In genomic region chr2:174335605-174336402, GRCh38 we compare ENCODE assay signal across 1 cellular context.
A peak's percentile ranks its signal among the peaks of the same experiment; 100 is the strongest.
TF ChIP-seq lines count a peak whose summit lies in the region.

No MANE protein-coding gene starts in this region.

TF ChIP-seq in K562, 482 proteins besides CTCF, POLR2A, EP300 and RAD21 (continued from another document and continues in another):
- TF ChIP-seq, protein P1, sequence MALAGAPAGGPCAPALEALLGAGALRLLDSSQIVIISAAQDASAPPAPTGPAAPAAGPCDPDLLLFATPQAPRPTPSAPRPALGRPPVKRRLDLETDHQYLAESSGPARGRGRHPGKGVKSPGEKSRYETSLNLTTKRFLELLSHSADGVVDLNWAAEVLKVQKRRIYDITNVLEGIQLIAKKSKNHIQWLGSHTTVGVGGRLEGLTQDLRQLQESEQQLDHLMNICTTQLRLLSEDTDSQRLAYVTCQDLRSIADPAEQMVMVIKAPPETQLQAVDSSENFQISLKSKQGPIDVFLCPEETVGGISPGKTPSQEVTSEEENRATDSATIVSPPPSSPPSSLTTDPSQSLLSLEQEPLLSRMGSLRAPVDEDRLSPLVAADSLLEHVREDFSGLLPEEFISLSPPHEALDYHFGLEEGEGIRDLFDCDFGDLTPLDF (CRISPR knock-in tag; IDR thresholded peaks at IDR 0.05): no peak
- TF ChIP-seq ATF6 (CRISPR knock-in tag; IDR thresholded peaks at IDR 0.05) (no peak), RBM39 (optimal IDR thresholded peaks at IDR 0.05; ENCODE audit: low read depth, low read length) (no peak), HNRNPUL1 (IDR thresholded peaks at IDR 0.05; ENCODE audit: low read length) (no peak), ZNF217 (CRISPR knock-in tag; IDR thresholded peaks at IDR 0.05) (no peak), RNF2 (IDR thresholded peaks at IDR 0.05) (no peak), SMC3 (conservative IDR thresholded peaks at IDR 0.05; ENCODE audit: insufficient read depth, low read depth, low read length) (no peak), FOXM1 (IDR thresholded peaks at IDR 0.05; ENCODE audit: low read depth) (no peak), FOXM1 (CRISPR knock-in tag; IDR thresholded peaks at IDR 0.05; ENCODE audit: low read depth) (no peak), CBX3 (IDR thresholded peaks at IDR 0.05; ENCODE audit: borderline replicate concordance in 1 of 2, low read length in 2 of 2) (peak in 1 of 2 experiments; percentile 10; a peak in 1 of 3 replicates), ZNF668 (CRISPR knock-in tag; IDR thresholded peaks at IDR 0.05) (no peak), JUN (IDR thresholded peaks at IDR 0.05; ENCODE audit: borderline replicate concordance, low read depth, low read length) (no peak), JUN (CRISPR knock-in tag; IDR thresholded peaks at IDR 0.05; ENCODE audit: borderline replicate concordance) (no peak), MYBL2 (IDR thresholded peaks at IDR 0.05; ENCODE audit: low read depth) (no peak), MYBL2 (CRISPR knock-in tag; IDR thresholded peaks at IDR 0.05; ENCODE audit: borderline replicate concordance) (no peak), E2F3 (CRISPR knock-in tag; IDR thresholded peaks at IDR 0.05) (no peak), CBX2 (IDR thresholded peaks at IDR 0.05; ENCODE audit: insufficient read depth, low read length, poor library complexity, severe bottlenecking) (peak; percentile 90), CHCHD3 (CRISPR knock-in tag; IDR thresholded peaks at IDR 0.05) (no peak), POLR2H (tag; IDR thresholded peaks at IDR 0.05; ENCODE audit: low read depth) (no peak), KDM4B (IDR thresholded peaks at IDR 0.05; ENCODE audit: borderline replicate concordance in 2 of 2, low read depth in 1 of 2) (no peak), DMBX1 (CRISPR knock-in tag; IDR thresholded peaks at IDR 0.05; ENCODE audit: borderline replicate concordance) (no peak), MTA1 (IDR thresholded peaks at IDR 0.05; ENCODE audit: borderline replicate concordance) (no peak), POLR3A (IDR thresholded peaks at IDR 0.05; ENCODE audit: borderline replicate concordance, extremely low read depth, insufficient read depth, insufficient read length) (no peak), ZNF354B (CRISPR knock-in tag; IDR thresholded peaks at IDR 0.05) (no peak), GTF2B (IDR thresholded peaks at IDR 0.05; ENCODE audit: extremely low read depth, insufficient read length) (no peak), PHB (CRISPR knock-in tag; IDR thresholded peaks at IDR 0.05) (no peak), ZNF717 (CRISPR knock-in tag; IDR thresholded peaks at IDR 0.05) (no peak), SRSF1 (IDR thresholded peaks at IDR 0.05; ENCODE audit: low read depth, low read length) (0 out of 2 replicates have a peak, but pooled peaks have one; percentile 5), MYNN (IDR thresholded peaks at IDR 0.05) (no peak), MYNN (CRISPR knock-in tag; IDR thresholded peaks at IDR 0.05) (no peak), EGR1 (conservative IDR thresholded peaks at IDR 0.05) (no peak), ZNF263 (CRISPR knock-in tag; IDR thresholded peaks at IDR 0.05; ENCODE audit: borderline replicate concordance) (peak; percentile 13; the same call in 1 of the 2 replicates), MCM2 (IDR thresholded peaks at IDR 0.05; ENCODE audit: low read depth) (no peak), ASH1L (IDR thresholded peaks at IDR 0.05; ENCODE audit: borderline replicate concordance, low read depth, partially characterized antibody) (no peak), MBD2 (IDR thresholded peaks at IDR 0.05; ENCODE audit: borderline replicate concordance, low read depth) (no peak)
- TF ChIP-seq, protein P2, sequence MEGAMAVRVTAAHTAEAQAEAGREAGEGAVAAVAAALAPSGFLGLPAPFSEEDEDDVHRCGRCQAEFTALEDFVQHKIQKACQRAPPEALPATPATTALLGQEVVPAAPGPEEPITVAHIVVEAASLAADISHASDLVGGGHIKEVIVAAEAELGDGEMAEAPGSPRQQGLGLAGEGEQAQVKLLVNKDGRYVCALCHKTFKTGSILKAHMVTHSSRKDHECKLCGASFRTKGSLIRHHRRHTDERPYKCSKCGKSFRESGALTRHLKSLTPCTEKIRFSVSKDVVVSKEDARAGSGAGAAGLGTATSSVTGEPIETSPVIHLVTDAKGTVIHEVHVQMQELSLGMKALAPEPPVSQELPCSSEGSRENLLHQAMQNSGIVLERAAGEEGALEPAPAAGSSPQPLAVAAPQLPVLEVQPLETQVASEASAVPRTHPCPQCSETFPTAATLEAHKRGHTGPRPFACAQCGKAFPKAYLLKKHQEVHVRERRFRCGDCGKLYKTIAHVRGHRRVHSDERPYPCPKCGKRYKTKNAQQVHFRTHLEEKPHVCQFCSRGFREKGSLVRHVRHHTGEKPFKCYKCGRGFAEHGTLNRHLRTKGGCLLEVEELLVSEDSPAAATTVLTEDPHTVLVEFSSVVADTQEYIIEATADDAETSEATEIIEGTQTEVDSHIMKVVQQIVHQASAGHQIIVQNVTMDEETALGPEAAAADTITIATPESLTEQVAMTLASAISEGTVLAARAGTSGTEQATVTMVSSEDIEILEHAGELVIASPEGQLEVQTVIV (CRISPR knock-in tag; IDR thresholded peaks at IDR 0.05; ENCODE audit: borderline replicate concordance): no peak
- TF ChIP-seq, protein P3, sequence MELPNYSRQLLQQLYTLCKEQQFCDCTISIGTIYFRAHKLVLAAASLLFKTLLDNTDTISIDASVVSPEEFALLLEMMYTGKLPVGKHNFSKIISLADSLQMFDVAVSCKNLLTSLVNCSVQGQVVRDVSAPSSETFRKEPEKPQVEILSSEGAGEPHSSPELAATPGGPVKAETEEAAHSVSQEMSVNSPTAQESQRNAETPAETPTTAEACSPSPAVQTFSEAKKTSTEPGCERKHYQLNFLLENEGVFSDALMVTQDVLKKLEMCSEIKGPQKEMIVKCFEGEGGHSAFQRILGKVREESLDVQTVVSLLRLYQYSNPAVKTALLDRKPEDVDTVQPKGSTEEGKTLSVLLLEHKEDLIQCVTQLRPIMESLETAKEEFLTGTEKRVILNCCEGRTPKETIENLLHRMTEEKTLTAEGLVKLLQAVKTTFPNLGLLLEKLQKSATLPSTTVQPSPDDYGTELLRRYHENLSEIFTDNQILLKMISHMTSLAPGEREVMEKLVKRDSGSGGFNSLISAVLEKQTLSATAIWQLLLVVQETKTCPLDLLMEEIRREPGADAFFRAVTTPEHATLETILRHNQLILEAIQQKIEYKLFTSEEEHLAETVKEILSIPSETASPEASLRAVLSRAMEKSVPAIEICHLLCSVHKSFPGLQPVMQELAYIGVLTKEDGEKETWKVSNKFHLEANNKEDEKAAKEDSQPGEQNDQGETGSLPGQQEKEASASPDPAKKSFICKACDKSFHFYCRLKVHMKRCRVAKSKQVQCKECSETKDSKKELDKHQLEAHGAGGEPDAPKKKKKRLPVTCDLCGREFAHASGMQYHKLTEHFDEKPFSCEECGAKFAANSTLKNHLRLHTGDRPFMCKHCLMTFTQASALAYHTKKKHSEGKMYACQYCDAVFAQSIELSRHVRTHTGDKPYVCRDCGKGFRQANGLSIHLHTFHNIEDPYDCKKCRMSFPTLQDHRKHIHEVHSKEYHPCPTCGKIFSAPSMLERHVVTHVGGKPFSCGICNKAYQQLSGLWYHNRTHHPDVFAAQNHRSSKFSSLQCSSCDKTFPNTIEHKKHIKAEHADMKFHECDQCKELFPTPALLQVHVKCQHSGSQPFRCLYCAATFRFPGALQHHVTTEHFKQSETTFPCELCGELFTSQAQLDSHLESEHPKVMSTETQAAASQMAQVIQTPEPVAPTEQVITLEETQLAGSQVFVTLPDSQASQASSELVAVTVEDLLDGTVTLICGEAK (IDR thresholded peaks at IDR 0.05): 0 out of 2 replicates have a peak, but pooled peaks have one; percentile 0
- TF ChIP-seq, protein P3 (CRISPR knock-in tag; IDR thresholded peaks at IDR 0.05): no peak
- TF ChIP-seq, protein P4, sequence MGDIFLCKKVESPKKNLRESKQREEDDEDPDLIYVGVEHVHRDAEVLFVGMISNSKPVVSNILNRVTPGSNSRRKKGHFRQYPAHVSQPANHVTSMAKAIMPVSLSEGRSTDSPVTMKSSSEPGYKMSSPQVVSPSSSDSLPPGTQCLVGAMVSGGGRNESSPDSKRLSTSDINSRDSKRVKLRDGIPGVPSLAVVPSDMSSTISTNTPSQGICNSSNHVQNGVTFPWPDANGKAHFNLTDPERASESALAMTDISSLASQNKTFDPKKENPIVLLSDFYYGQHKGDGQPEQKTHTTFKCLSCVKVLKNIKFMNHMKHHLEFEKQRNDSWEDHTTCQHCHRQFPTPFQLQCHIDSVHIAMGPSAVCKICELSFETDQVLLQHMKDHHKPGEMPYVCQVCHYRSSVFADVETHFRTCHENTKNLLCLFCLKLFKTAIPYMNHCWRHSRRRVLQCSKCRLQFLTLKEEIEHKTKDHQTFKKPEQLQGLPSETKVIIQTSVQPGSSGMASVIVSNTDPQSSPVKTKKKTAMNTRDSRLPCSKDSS (IDR thresholded peaks at IDR 0.05; ENCODE audit: low read depth, partially characterized antibody): no peak
- TF ChIP-seq, protein P5, sequence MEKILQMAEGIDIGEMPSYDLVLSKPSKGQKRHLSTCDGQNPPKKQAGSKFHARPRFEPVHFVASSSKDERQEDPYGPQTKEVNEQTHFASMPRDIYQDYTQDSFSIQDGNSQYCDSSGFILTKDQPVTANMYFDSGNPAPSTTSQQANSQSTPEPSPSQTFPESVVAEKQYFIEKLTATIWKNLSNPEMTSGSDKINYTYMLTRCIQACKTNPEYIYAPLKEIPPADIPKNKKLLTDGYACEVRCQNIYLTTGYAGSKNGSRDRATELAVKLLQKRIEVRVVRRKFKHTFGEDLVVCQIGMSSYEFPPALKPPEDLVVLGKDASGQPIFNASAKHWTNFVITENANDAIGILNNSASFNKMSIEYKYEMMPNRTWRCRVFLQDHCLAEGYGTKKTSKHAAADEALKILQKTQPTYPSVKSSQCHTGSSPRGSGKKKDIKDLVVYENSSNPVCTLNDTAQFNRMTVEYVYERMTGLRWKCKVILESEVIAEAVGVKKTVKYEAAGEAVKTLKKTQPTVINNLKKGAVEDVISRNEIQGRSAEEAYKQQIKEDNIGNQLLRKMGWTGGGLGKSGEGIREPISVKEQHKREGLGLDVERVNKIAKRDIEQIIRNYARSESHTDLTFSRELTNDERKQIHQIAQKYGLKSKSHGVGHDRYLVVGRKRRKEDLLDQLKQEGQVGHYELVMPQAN (IDR thresholded peaks at IDR 0.05; ENCODE audit: borderline replicate concordance): no peak
